Comparison of ENCODE assay signal across 28 cellular contexts in genomic region chr2:21999522-21999921, GRCh38.
"Had no signal": no experiment of that assay in that cellular context is flagged by ENCODE, and none has a peak within 500 bp of the region (broad histone marks: within the 10 kb centered on the region; RNA-seq: fewer than 3 reads in every experiment).

No MANE protein-coding gene starts in this region.

- ATAC-seq: effector memory CD8-positive, alpha-beta T cell; esophagus mucosa; foreskin keratinocyte; gastrocnemius medialis; gastroesophageal sphincter; heart left ventricle; heart right ventricle had no signal

- FAIRE-seq: colon, endometrium, endothelial cell of umbilical vein, frontal cortex had no signal

- H3K36me3 ChIP-seq: colonic mucosa, esophagus muscularis mucosa, esophagus squamous epithelium, gastrocnemius medialis, gastroesophageal sphincter, heart left ventricle, heart right ventricle had no signal

- H3K4me1 ChIP-seq: colonic mucosa, esophagus muscularis mucosa, esophagus squamous epithelium, foreskin keratinocyte, gastrocnemius medialis, gastroesophageal sphincter, heart left ventricle, heart right ventricle had no signal

- H3K9me3 ChIP-seq: colonic mucosa, esophagus squamous epithelium, gastrocnemius medialis, gastroesophageal sphincter had no signal

- H3K27me3 ChIP-seq: colonic mucosa, dorsolateral prefrontal cortex, esophagus muscularis mucosa, esophagus squamous epithelium, foreskin keratinocyte, gastrocnemius medialis, gastroesophageal sphincter, heart left ventricle, heart right ventricle had no signal

- H3K27ac ChIP-seq: colonic mucosa, coronary artery, dorsolateral prefrontal cortex, epithelial cell of prostate, esophagus muscularis mucosa, esophagus squamous epithelium, foreskin keratinocyte, gastrocnemius medialis, gastroesophageal sphincter, heart left ventricle, heart right ventricle had no signal

- H3K4me3 ChIP-seq: colonic mucosa, coronary artery, dorsolateral prefrontal cortex, esophagus muscularis mucosa, esophagus squamous epithelium, gastrocnemius medialis, gastroesophageal sphincter, heart left ventricle, heart right ventricle had no signal

- DNase-seq: colonic mucosa; cortex of kidney; dermis blood vessel endothelial cell; dorsolateral prefrontal cortex; effector CD4-positive, alpha-beta T cell; effector CD8-positive, alpha-beta T cell; effector memory CD4-positive, alpha-beta T cell; effector memory CD8-positive, alpha-beta T cell; endodermal cell; erythroblast; esophagus squamous epithelium; foreskin fibroblast; foreskin keratinocyte; foreskin melanocyte; gastrocnemius medialis; glutamatergic neuron; head of caudate nucleus; heart left ventricle; heart right ventricle had no signal
